ENCODE assay signal across 28 cellular contexts in the genomic region with DNA sequence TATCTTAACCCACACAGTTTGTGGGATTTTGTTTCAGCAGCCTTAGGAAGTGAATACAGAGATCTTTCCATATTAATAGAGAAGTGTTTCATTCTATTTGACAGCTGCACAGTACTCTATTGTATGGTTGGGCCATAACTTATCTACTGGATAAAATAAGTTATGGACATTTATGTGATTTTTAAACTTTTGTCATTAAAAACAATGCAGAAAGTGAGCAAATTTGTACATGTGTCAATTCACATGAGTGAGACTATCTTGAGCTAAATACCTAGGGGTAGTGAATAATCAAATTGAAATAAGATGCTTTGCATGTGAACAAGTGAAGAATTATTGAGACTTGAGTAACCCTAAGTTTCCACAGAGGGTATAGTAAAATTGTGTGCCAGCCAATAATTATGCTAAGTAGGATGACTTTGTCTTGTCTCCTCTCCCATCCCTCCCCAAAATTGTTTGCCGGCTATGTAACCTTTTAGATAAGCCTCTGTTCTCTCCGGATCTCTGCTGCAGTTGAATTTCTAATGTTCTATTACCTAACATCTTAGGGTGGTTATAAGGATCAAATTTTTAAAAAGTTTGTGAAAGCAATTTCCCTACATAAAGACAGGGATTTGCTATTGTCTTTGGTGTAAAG. TPM values are rescaled to one million over a fixed set of nuclear protein-coding genes. Genes with fewer than 3 reads are reported as not detected.
"Had no signal": no experiment of that assay in that cellular context is flagged by ENCODE, and none has a peak within 500 bp of the region (broad histone marks: within the 10 kb centered on the region; RNA-seq: fewer than 3 reads in every experiment).

No MANE protein-coding gene starts in this region.

- ATAC-seq: activated CD4-positive, CD25-positive, alpha-beta regulatory T cell treated with anti-CD3 and anti-CD28 coated beads, Interleukin-2, amount 50 U/mL, for 24 hours; activated CD8-positive, alpha-beta T cell treated with anti-CD3 and anti-CD28 coated beads for 36 hours; activated T-cell treated with anti-CD3 and anti-CD28 coated beads, Interleukin-2, amount 50 U/mL, for 4 hours; activated T-helper 17 cell treated with anti-CD3 and anti-CD28 coated beads, Interleukin-2, amount 50 U/mL, for 72 hours; gastroesophageal sphincter; heart right ventricle had no signal

- H3K4me2 ChIP-seq: hepatocyte had no signal

- H3K27ac ChIP-seq: brain microvascular endothelial cell, coronary artery, dorsolateral prefrontal cortex, foreskin keratinocyte, heart right ventricle, hepatocyte, WERI-Rb-1 had no signal

- H2AFZ ChIP-seq: hepatocyte had no signal

- DNase-seq: activated B cell treated with CpG ODN at 0.5 μM for 24 hours; activated CD4-positive, alpha-beta T cell treated with anti-CD3 and anti-CD28 coated beads for 48 hours; activated CD4-positive, alpha-beta T cell treated with anti-CD3 and anti-CD28 coated beads, Interleukin-2, amount 50 U/mL, for 1 hour; activated CD4-positive, alpha-beta T cell treated with anti-CD3 and anti-CD28 coated beads, Interleukin-2, amount 50 U/mL, for 48 hours; activated CD8-positive, alpha-beta memory T cell treated with anti-CD3 and anti-CD28 coated beads for 24 hours; activated CD8-positive, alpha-beta T cell treated with anti-CD3 and anti-CD28 coated beads for 36 hours; activated effector memory CD4-positive, alpha-beta T cell treated with Interleukin-2 at 50 U/mL for 16 hours; activated gamma-delta T cell treated with Interleukin-2 at 50 U/mL for 16 hours; activated naive CD4-positive, alpha-beta T cell treated with anti-CD3 and anti-CD28 coated beads, Interleukin-2, amount 50 U/mL, for 16 hours; activated naive CD4-positive, alpha-beta T cell treated with Interleukin-2 at 50 U/mL for 16 hours; activated T-cell treated with anti-CD3 and anti-CD28 coated beads, Interleukin-2, amount 50 U/mL, for 4 hours; amniotic stem cell; anterior cingulate cortex; brain microvascular endothelial cell; dorsolateral prefrontal cortex; effector memory CD4-positive, alpha-beta T cell; endodermal cell; foreskin keratinocyte; heart right ventricle; T1000; WERI-Rb-1 had no signal

- H3K27me3 ChIP-seq: brain microvascular endothelial cell, foreskin keratinocyte, gastroesophageal sphincter, hepatocyte had no signal

- H3K36me3 ChIP-seq: brain microvascular endothelial cell, gastroesophageal sphincter, heart right ventricle, WERI-Rb-1 had no signal

- FAIRE-seq: astrocyte, bronchial epithelial cell had no signal

- H3K79me2 ChIP-seq: hepatocyte had no signal

- H3K4me3 ChIP-seq: coronary artery, dorsolateral prefrontal cortex, gastroesophageal sphincter, heart right ventricle, hepatocyte had no signal

- H3K4me1 ChIP-seq: heart right ventricle had no signal

- H3K9me3 ChIP-seq: gastroesophageal sphincter, heart right ventricle had no signal

RNA-seq across cellular contexts. Expression of a gene that starts 33.3 kb away (rescaled TPM):
- total RNA-seq: activated B cell treated with CpG ODN at 0.5 μM for 24 hours; activated CD8-positive, alpha-beta T cell treated with anti-CD3 and anti-CD28 coated beads for 36 hours had no signal
